ENCODE assay signal across 8 cellular contexts in genomic region chr18:46174317-46175039, GRCh38.
DNase-seq lines count a peak whose midpoint lies in the region; ATAC-seq and TF ChIP-seq lines count a peak whose summit lies in the region.

No MANE protein-coding gene starts in this region.

- no peak for TF ChIP-seq CTCF in CD14-positive monocyte (IDR thresholded peaks at IDR 0.05)
- TF ChIP-seq CTCF in lower leg skin (IDR thresholded peaks at IDR 0.05) = no peak

- H3K4me2 ChIP-seq in Karpas-422 (ENCODE audit: low read depth, low read length, poor library complexity, severe bottlenecking) = peak overlapping the region; percentile 99

- H3K27ac Mint-ChIP-seq in CD14-positive monocyte = peak overlapping the region; percentile 68 to 99 (median 97)

- H3K9me3 ChIP-seq in Karpas-422 (ENCODE audit: low read length) = no peaks in the 10 kb centered on the region

- TF ChIP-seq POLR2A in lower leg skin (IDR thresholded peaks at IDR 0.05) = no peak

- WGBS in lower leg skin, 2 donors = 0% methylated on average over 22 to 25 of the region's 71 CpGs

- DNase-seq in CD14-positive monocyte (ENCODE audit: low spot score) (no peak), Karpas-422 (peak; percentile 75), dedifferentiated amniotic fluid mesenchymal stem cell (ENCODE audit: extremely low spot score) (peak; percentile 35), lower leg skin (ENCODE audit: low spot score in 2 of 2) (no peak), epidermal melanocyte (ENCODE audit: insufficient read length, low spot score) (no peak)
- DNase-seq in activated CD4-positive, alpha-beta T cell treated with anti-CD3 and anti-CD28 coated beads for 4 hours = peak; percentile 22 to 26
- DNase-seq in stimulated activated CD8-positive, alpha-beta memory T cell treated with anti-CD3 and anti-CD28 coated beads, Interleukin-4, amount 100 ng/mL, for 48 hours = peak; percentile 70

- peaks cover 32% of the 10 kb centered on the region for H3K4me1 Mint-ChIP-seq in CD14-positive monocyte

- H3K9me3 Mint-ChIP-seq in CD14-positive monocyte = no peaks in the 10 kb centered on the region

- H3K4me3 ChIP-seq in Karpas-422 (ENCODE audit: low read length) (peak overlapping the region; percentile 78), lower leg skin (ENCODE audit: low read depth, poor library complexity, severe bottlenecking) (peak overlapping the region; percentile 92)

- H3K79me2 ChIP-seq in Karpas-422 (ENCODE audit: low read length) = peaks cover 56% of the 10 kb centered on the region

- H3K27me3 ChIP-seq in Karpas-422 (ENCODE audit: low read length) = no peaks in the 10 kb centered on the region

- intact Hi-C loops in CD14-positive monocyte (cut with micrococcal nuclease) = loop anchor here in 1 of 2 donors (5.0 kb wide), 1 partner anchor 38 kb away; no protein-coding TSS in a partner anchor
- intact Hi-C loops in lower leg skin (cut with DNase I; ENCODE audit: low total_unique reads) = no loop called here

- peaks cover 24% of the 10 kb centered on the region for H3K4me1 ChIP-seq in Karpas-422 (ENCODE audit: low read length)

- peak overlapping the region; percentile 9; the same call in 1 of the 2 replicates for H3K27ac ChIP-seq in Karpas-422 (ENCODE audit: low read length)

- no peak overlapping the region; the same call in 1 of the 2 replicates for H2AFZ ChIP-seq in Karpas-422 (ENCODE audit: low read length)

- no peaks in the 10 kb centered on the region for H3K36me3 ChIP-seq in Karpas-422 (ENCODE audit: insufficient read depth, low read length)

- H3K9ac ChIP-seq in Karpas-422 (ENCODE audit: low read length) = peak overlapping the region; percentile 99

- H4K20me1 ChIP-seq in Karpas-422 (ENCODE audit: insufficient read depth, low read depth, low read length) = peaks cover 15% of the 10 kb centered on the region; the same call in 1 of the 2 replicates

- H3K9me2 ChIP-seq in Karpas-422 (replicated peaks; ENCODE audit: insufficient read depth, low read length) = no peaks in the 10 kb centered on the region

- peak; percentile 1 for ATAC-seq in GM21423 (IDR thresholded peaks at IDR 0.05; ENCODE audit: unreplicated experiment)

- H3K4me3 Mint-ChIP-seq in CD14-positive monocyte = peak overlapping the region; percentile 98 to 99

- H3K36me3 Mint-ChIP-seq in CD14-positive monocyte = peaks cover 2 to 3% of the 10 kb centered on the region in 2 donors

- peaks cover 0 to 4% (median 1%) of the 10 kb centered on the region in 3 donors for H3K27me3 Mint-ChIP-seq in CD14-positive monocyte (ENCODE audit: low read depth in 3 of 3)

Comparison
In these comparisons a context has a peak if more than half of its experiments do, and no peak if none do; other contexts are left out.
1. DNase-seq: peak in Karpas-422 (single experiment), activated CD4-positive, alpha-beta T cell treated with anti-CD3 and anti-CD28 coated beads for 4 hours (2 of 2), dedifferentiated amniotic fluid mesenchymal stem cell (single experiment) and stimulated activated CD8-positive, alpha-beta memory T cell treated with anti-CD3 and anti-CD28 coated beads, Interleukin-4, amount 100 ng/mL, for 48 hours (single experiment); none in CD14-positive monocyte (single experiment), lower leg skin (0 of 2) and epidermal melanocyte (single experiment).